Comparison of ENCODE assay signal across 27 cellular contexts in genomic region chr13:111508902-111509509, GRCh38.
DNase-seq lines count a peak whose midpoint lies in the region; FAIRE-seq and TF ChIP-seq lines count a peak whose summit lies in the region.
"Had no signal": no experiment of that assay in that cellular context is flagged by ENCODE, and none has a peak within 500 bp of the region (broad histone marks: within the 10 kb centered on the region; RNA-seq: fewer than 3 reads in every experiment).

No MANE protein-coding gene starts in this region.

- TF ChIP-seq CTCF in H1 (IDR thresholded peaks at IDR 0.05; ENCODE audit: control extremely low read depth in 1 of 3, insufficient read depth in 1 of 3, low read depth in 1 of 3, low read length in 3 of 3), result no peak

- H3K27ac ChIP-seq in H1 (ENCODE audit: low read depth, low read length) (no peak overlapping the region), GM23248 (no peak overlapping the region)
- H3K27ac ChIP-seq: dorsolateral prefrontal cortex, gastrocnemius medialis had no signal

- no peak overlapping the region for H4K91ac ChIP-seq in H1 (replicated peaks; ENCODE audit: insufficient read length, low read length)

- no peaks in the 10 kb centered on the region; a peak in 1 of 7 replicates for H3K4me1 ChIP-seq in H1 (replicated peaks in 1 of 4; ENCODE audit: control insufficient read depth in 3 of 4, insufficient read depth in 4 of 4, low read length in 3 of 4)
- no peaks in the 10 kb centered on the region for H3K4me1 ChIP-seq in GM23248 (ENCODE audit: insufficient read depth)
- H3K4me1 ChIP-seq: gastrocnemius medialis had no signal

- peak; percentile 46 for DNase-seq in NCI-H1436 (lab: John Stamatoyannopoulos, UW)
- DNase-seq in NCI-H1436 treated with DMSO at 0.1 percent for 48 hours (lab: John Stamatoyannopoulos, UW), result no peak
- peak; percentile 78 for DNase-seq in NCI-H2029 (lab: John Stamatoyannopoulos, UW)
- DNase-seq in H1 (ENCODE audit: low read depth in 1 of 2, low spot score in 2 of 2), result no peak
- DNase-seq in ureter (ENCODE audit: low spot score), result peak; percentile 18
- DNase-seq in activated CD4-positive, alpha-beta memory T cell treated with anti-CD3 and anti-CD28 coated beads for 36 hours, result no peak
- DNase-seq in GM23248, result no peak
- no peak for DNase-seq in stimulated activated CD4-positive, alpha-beta T cell treated with anti-CD3 and anti-CD28 coated beads, Interleukin-15, amount 100 ng/mL, for 24 hours
- DNase-seq: 8988T; activated CD4-positive, alpha-beta memory T cell treated with anti-CD3 and anti-CD28 coated beads, Interleukin-2, amount 10 ng/mL, durations not matched to agents 7 days and 5 days; activated naive CD4-positive, alpha-beta T cell treated with anti-CD3 and anti-CD28 coated beads for 36 hours; Calu3; cerebellar nuclear complex; gastrocnemius medialis; kidney glomerular epithelial cell; naive thymus-derived CD8-positive, alpha-beta T cell; NCI-H1105; occipital lobe; T-helper 17 cell; trophoblast cell had no signal

- no peak overlapping the region for H3K27ac Mint-ChIP-seq in activated CD4-positive, alpha-beta memory T cell treated with anti-CD3 and anti-CD28 coated beads for 36 hours
- H3K27ac Mint-ChIP-seq: activated CD4-positive, alpha-beta memory T cell treated with anti-CD3 and anti-CD28 coated beads, Interleukin-2, amount 10 ng/mL, durations not matched to agents 7 days and 5 days; activated naive CD4-positive, alpha-beta T cell treated with anti-CD3 and anti-CD28 coated beads for 36 hours; brain; CD14-positive monocyte; stimulated activated effector memory CD8-positive, alpha-beta T cell treated with anti-CD3 and anti-CD28 coated beads, Interleukin-12 subunit alpha, Interleukin-12 subunit beta, amount 100 ng/mL, for 72 hours; T-helper 17 cell had no signal

- no peak overlapping the region for H2BK12ac ChIP-seq in H1 (ENCODE audit: low read depth, low read length)

- H3K56ac ChIP-seq in H1 (replicated peaks; ENCODE audit: insufficient read length, low read depth, low read length), result no peak overlapping the region

- H2BK15ac ChIP-seq in H1 (ENCODE audit: low read length), result no peak overlapping the region

- no peak overlapping the region for H3K18ac ChIP-seq in H1 (ENCODE audit: extremely low read depth, low read length)

- 96% methylated on average over 24 of the region's 24 CpGs; no CpG with 5 or more reads in 1 of the 2 experiments for WGBS in H1 (ENCODE audit: extremely low coverage in 1 of 2, insufficient coverage in 1 of 2, insufficient read length in 1 of 2, insufficient replicate concordance in 2 of 2, low coverage in 1 of 2, low lambda C conversion rate in 2 of 2, missing lambda C conversion rate in 1 of 2), 2 experiments
- WGBS in GM23248 (ENCODE audit: low coverage in 1 of 2, low lambda C conversion rate in 2 of 2, missing lambda C conversion rate in 2 of 2), 2 experiments, result 53 to 55% methylated on average over 24 of the region's 24 CpGs

- peaks cover 7% of the 10 kb centered on the region for H3K27me3 Mint-ChIP-seq in activated CD4-positive, alpha-beta memory T cell treated with anti-CD3 and anti-CD28 coated beads for 36 hours
- H3K27me3 Mint-ChIP-seq: activated CD4-positive, alpha-beta memory T cell treated with anti-CD3 and anti-CD28 coated beads, Interleukin-2, amount 10 ng/mL, durations not matched to agents 7 days and 5 days had no signal

- no peak for TF ChIP-seq RAD21 in H1 (IDR thresholded peaks at IDR 0.05 in 1 of 2, conservative IDR thresholded peaks at IDR 0.05 in 1 of 2; ENCODE audit: low read depth in 2 of 2, low read length in 2 of 2)

- H3K79me1 ChIP-seq in H1 (ENCODE audit: low read depth, low read length), result no peaks in the 10 kb centered on the region

- H3K27me3 ChIP-seq in H1 (replicated peaks in 1 of 4; ENCODE audit: control insufficient read depth in 3 of 4, extremely low read depth in 1 of 4, insufficient read depth in 3 of 4, low read length in 3 of 4), result no peaks in the 10 kb centered on the region
- no peaks in the 10 kb centered on the region for H3K27me3 ChIP-seq in GM23248 (replicated peaks; ENCODE audit: insufficient read depth)

- no peak overlapping the region for H2BK120ac ChIP-seq in H1 (replicated peaks; ENCODE audit: low read depth, low read length)

- POLR2A ChIA-PET in H1 (lab: Charles Lee; ENCODE audit: partially characterized antibody), result no interaction called here
- POLR2A ChIA-PET in activated CD4-positive, alpha-beta memory T cell treated with anti-CD3 and anti-CD28 coated beads for 36 hours (lab: Charles Lee), result no interaction called here

- no peak overlapping the region for H2BK20ac ChIP-seq in H1 (ENCODE audit: low read length)

- H2AK5ac ChIP-seq in H1 (ENCODE audit: low read depth, low read length), result no peak overlapping the region

- no peaks in the 10 kb centered on the region for H3K79me2 ChIP-seq in H1 (ENCODE audit: control insufficient read depth in 1 of 2, insufficient read depth in 2 of 2, low read length in 2 of 2)
- no peaks in the 10 kb centered on the region for H3K79me2 ChIP-seq in GM23248 (ENCODE audit: insufficient read depth)

- H3K36me3 Mint-ChIP-seq in activated CD4-positive, alpha-beta memory T cell treated with anti-CD3 and anti-CD28 coated beads for 36 hours, result no peaks in the 10 kb centered on the region
- H3K36me3 Mint-ChIP-seq: brain; CD14-positive monocyte; naive thymus-derived CD8-positive, alpha-beta T cell; stimulated activated effector memory CD8-positive, alpha-beta T cell treated with anti-CD3 and anti-CD28 coated beads, Interleukin-12 subunit alpha, Interleukin-12 subunit beta, amount 100 ng/mL, for 72 hours had no signal

- H3K14ac ChIP-seq in H1 (ENCODE audit: insufficient read length), result no peak overlapping the region

- H4K8ac ChIP-seq in H1 (ENCODE audit: extremely low read depth, insufficient read depth, low read length), result peak overlapping the region; percentile 40

- H2BK5ac ChIP-seq in H1 (ENCODE audit: low read depth, low read length), result no peak overlapping the region

- no peaks in the 10 kb centered on the region for H3K9me3 Mint-ChIP-seq in activated CD4-positive, alpha-beta memory T cell treated with anti-CD3 and anti-CD28 coated beads for 36 hours
- H3K9me3 Mint-ChIP-seq: activated CD4-positive, alpha-beta memory T cell treated with anti-CD3 and anti-CD28 coated beads, Interleukin-2, amount 10 ng/mL, durations not matched to agents 7 days and 5 days; activated naive CD4-positive, alpha-beta T cell treated with anti-CD3 and anti-CD28 coated beads for 36 hours; naive thymus-derived CD8-positive, alpha-beta T cell; stimulated activated effector memory CD8-positive, alpha-beta T cell treated with anti-CD3 and anti-CD28 coated beads, Interleukin-12 subunit alpha, Interleukin-12 subunit beta, amount 100 ng/mL, for 72 hours had no signal

- H3K9me2 ChIP-seq in GM23248 (ENCODE audit: insufficient read depth), result no peaks in the 10 kb centered on the region

- H3K4me3 ChIP-seq in H1 (ENCODE audit: extremely low read depth in 1 of 4, insufficient read depth in 2 of 4, low read depth in 3 of 4, low read length in 4 of 4) (no peak overlapping the region), GM23248 (no peak overlapping the region)
- H3K4me3 ChIP-seq: gastrocnemius medialis, lung had no signal

- H3K4me3 Mint-ChIP-seq in activated CD4-positive, alpha-beta memory T cell treated with anti-CD3 and anti-CD28 coated beads for 36 hours, result no peak overlapping the region
- H3K4me3 Mint-ChIP-seq: activated CD4-positive, alpha-beta memory T cell treated with anti-CD3 and anti-CD28 coated beads, Interleukin-2, amount 10 ng/mL, durations not matched to agents 7 days and 5 days; activated naive CD4-positive, alpha-beta T cell treated with anti-CD3 and anti-CD28 coated beads for 36 hours; brain; CD14-positive monocyte; naive thymus-derived CD8-positive, alpha-beta T cell; stimulated activated effector memory CD8-positive, alpha-beta T cell treated with anti-CD3 and anti-CD28 coated beads, Interleukin-12 subunit alpha, Interleukin-12 subunit beta, amount 100 ng/mL, for 72 hours; T-helper 17 cell had no signal

- H2AFZ ChIP-seq in H1 (ENCODE audit: low read length) (no peak overlapping the region; the same call in 1 of the 2 replicates), GM23248 (no peak overlapping the region)

- FAIRE-seq in H1 (lab: Jason Lieb, UNC), result no peak
- FAIRE-seq: GM18507, GM19239 had no signal

- H3K4me2 ChIP-seq in H1 (ENCODE audit: insufficient read depth in 1 of 2, low read depth in 2 of 2, low read length in 2 of 2) (no peak overlapping the region), GM23248 (ENCODE audit: unreplicated experiment) (no peak overlapping the region)

- H3K4me1 Mint-ChIP-seq in activated CD4-positive, alpha-beta memory T cell treated with anti-CD3 and anti-CD28 coated beads for 36 hours (ENCODE audit: low read depth), result no peaks in the 10 kb centered on the region
- H3K4me1 Mint-ChIP-seq: activated CD4-positive, alpha-beta memory T cell treated with anti-CD3 and anti-CD28 coated beads, Interleukin-2, amount 10 ng/mL, durations not matched to agents 7 days and 5 days; CD14-positive monocyte; stimulated activated effector memory CD8-positive, alpha-beta T cell treated with anti-CD3 and anti-CD28 coated beads, Interleukin-12 subunit alpha, Interleukin-12 subunit beta, amount 100 ng/mL, for 72 hours; T-helper 17 cell had no signal

- H3K36me3 ChIP-seq in H1 (ENCODE audit: control insufficient read depth in 2 of 4, insufficient read depth in 4 of 4, low read length in 3 of 4) (no peaks in the 10 kb centered on the region), GM23248 (ENCODE audit: low read depth) (no peaks in the 10 kb centered on the region)
- H3K36me3 ChIP-seq: gastrocnemius medialis had no signal

- TF ChIP-seq POLR2A in H1 (IDR thresholded peaks at IDR 0.05; ENCODE audit: control extremely low read depth in 1 of 2, low read depth in 2 of 2, low read length in 2 of 2), result no peak

- no peak overlapping the region for H3K9ac ChIP-seq in H1 (replicated peaks in 1 of 4; ENCODE audit: extremely low read depth in 1 of 4, low read depth in 3 of 4, low read length in 3 of 4)
- no peak overlapping the region for H3K9ac ChIP-seq in GM23248

- no peak overlapping the region for H3K4ac ChIP-seq in H1 (replicated peaks; ENCODE audit: insufficient read length, low read depth, low read length)

- H3K23ac ChIP-seq in H1 (ENCODE audit: insufficient read length), result no peak overlapping the region

- H3K23me2 ChIP-seq in H1 (ENCODE audit: low read depth, low read length), result peaks cover 5% of the 10 kb centered on the region; the same call in 1 of the 2 replicates

- no peaks in the 10 kb centered on the region for H3F3A ChIP-seq in GM23248 (ENCODE audit: insufficient read depth)

- H3K9me3 ChIP-seq in H1 (ENCODE audit: insufficient read depth in 2 of 2, low read depth in 1 of 2, low read length in 1 of 2) (no peaks in the 10 kb centered on the region), GM23248 (ENCODE audit: low read depth) (no peaks in the 10 kb centered on the region)
- H3K9me3 ChIP-seq: gastrocnemius medialis had no signal

- H4K20me1 ChIP-seq in H1 (replicated peaks in 1 of 2; ENCODE audit: control insufficient read depth in 1 of 2, insufficient read depth in 2 of 2, low read length in 2 of 2) (peaks cover 0 to 4% of the 10 kb centered on the region in 2 experiments), GM23248 (ENCODE audit: insufficient read depth) (no peaks in the 10 kb centered on the region)

- CTCF ChIA-PET in H1 (lab: Charles Lee; ENCODE audit: partially characterized antibody), result interaction anchor here (0.8 to 2.7 kb wide), 5 partner anchors 14 to 550 kb away, joined by 3 to 9 read pairs (median 4); no protein-coding TSS in a partner anchor
- CTCF ChIA-PET in activated CD4-positive, alpha-beta memory T cell treated with anti-CD3 and anti-CD28 coated beads for 36 hours (lab: Charles Lee), result no interaction called here

- TF ChIP-seq EP300 in H1 (IDR thresholded peaks at IDR 0.05; ENCODE audit: borderline replicate concordance in 1 of 2, low read depth in 2 of 2, low read length in 2 of 2), result no peak

- H4K5ac ChIP-seq in H1 (ENCODE audit: insufficient read length, low read depth, low read length), result no peak overlapping the region

- intact Hi-C loops in activated CD4-positive, alpha-beta memory T cell treated with anti-CD3 and anti-CD28 coated beads for 36 hours (cut with micrococcal nuclease), result no loop called here

- in situ Hi-C loops in GM23248 (cut with MboI), result no loop called here

Comparison
In these comparisons a context has a peak if more than half of its experiments do, and no peak if none do; other contexts are left out.
1. DNase-seq: peak in NCI-H1436 (single experiment), NCI-H2029 (single experiment) and ureter (single experiment); none in NCI-H1436 treated with DMSO at 0.1 percent for 48 hours (single experiment), H1 (0 of 2), activated CD4-positive, alpha-beta memory T cell treated with anti-CD3 and anti-CD28 coated beads for 36 hours (single experiment), GM23248 (single experiment) and stimulated activated CD4-positive, alpha-beta T cell treated with anti-CD3 and anti-CD28 coated beads, Interleukin-15, amount 100 ng/mL, for 24 hours (single experiment).